In genomic region chr3:125052671-125053303, GRCh38 we compare ENCODE assay signal across 8 cellular contexts. TPM values are rescaled to one million over a fixed set of nuclear protein-coding genes. Genes with fewer than 3 reads are reported as not detected.
DNase-seq lines count a peak whose midpoint lies in the region; ATAC-seq, FAIRE-seq and TF ChIP-seq lines count a peak whose summit lies in the region.

No MANE protein-coding gene starts in this region.

- intact Hi-C loops in heart right ventricle (cut with DNase I), result loop anchor here in 9 of 10 donors (2.0 to 10.0 kb wide), 9 partner anchors 35 to 302 kb away; no protein-coding TSS in a partner anchor
- intact Hi-C loops in Right ventricle myocardium superior (cut with DNase I), result loop anchor here (10.0 kb wide), 1 partner anchor 48 kb away; no protein-coding TSS in a partner anchor

- no peaks in the 10 kb centered on the region for H3K9me3 ChIP-seq in heart right ventricle
- H3K9me3 ChIP-seq in WERI-Rb-1 (ENCODE audit: severe bottlenecking), result no peaks in the 10 kb centered on the region

- no peak for DNase-seq in heart right ventricle
- DNase-seq in Right ventricle myocardium superior, result no peak
- no peak for DNase-seq in WERI-Rb-1
- peak; percentile 47 for DNase-seq in glutamatergic neuron
- no peak for DNase-seq in stimulated activated naive B cell treated with anti-CD40 and anti-IgM and Interleukin-4, amounts not matched to agents 10 μg/mL and 1 μg/mL and 100 μg/mL, for 72 hours
- DNase-seq in frontal cortex (ENCODE audit: low spot score in 2 of 2), result no peak
- DNase-seq in stimulated activated CD4-positive, alpha-beta T cell treated with anti-CD3 and anti-CD28 coated beads, Interleukin-15, amount 100 ng/mL, for 24 hours, result no peak

- ATAC-seq in heart right ventricle, result peak in 4 of 8 donors; percentile 2 to 9 (median 7)
- no peak for ATAC-seq in Right ventricle myocardium superior (ENCODE audit: poor library complexity)
- no peak for ATAC-seq in stimulated activated naive B cell treated with anti-CD40 and anti-IgM and Interleukin-4, amounts not matched to agents 10 μg/mL and 1 μg/mL and 100 μg/mL, for 72 hours (replicated peaks)
- no peak for ATAC-seq in HG02798 (IDR thresholded peaks at IDR 0.05; ENCODE audit: poor library complexity, unreplicated experiment)

- H3K36me3 Mint-ChIP-seq in glutamatergic neuron (ENCODE audit: unreplicated experiment), result peaks cover 7% of the 10 kb centered on the region
- H3K36me3 Mint-ChIP-seq in stimulated activated naive B cell treated with anti-CD40 and anti-IgM and Interleukin-4, amounts not matched to agents 10 μg/mL and 1 μg/mL and 100 μg/mL, for 72 hours, result peaks cover 4 to 15% of the 10 kb centered on the region in 2 donors

- H3K27ac Mint-ChIP-seq in glutamatergic neuron (ENCODE audit: unreplicated experiment), result peak overlapping the region; percentile 93
- H3K27ac Mint-ChIP-seq in stimulated activated naive B cell treated with anti-CD40 and anti-IgM and Interleukin-4, amounts not matched to agents 10 μg/mL and 1 μg/mL and 100 μg/mL, for 72 hours, result peak overlapping the region; percentile 53

- 14 to 15% methylated on average over 6 of the region's 6 CpGs for WGBS in heart right ventricle, 2 donors

- peaks cover 6% of the 10 kb centered on the region for H3K27me3 Mint-ChIP-seq in glutamatergic neuron (ENCODE audit: unreplicated experiment)
- H3K27me3 Mint-ChIP-seq in stimulated activated naive B cell treated with anti-CD40 and anti-IgM and Interleukin-4, amounts not matched to agents 10 μg/mL and 1 μg/mL and 100 μg/mL, for 72 hours, result peaks cover 0 to 13% of the 10 kb centered on the region in 2 donors

- peak overlapping the region in 9 of 10 donors; percentile 27 to 96 (median 84) for H3K4me3 ChIP-seq in heart right ventricle
- peak overlapping the region; percentile 93 for H3K4me3 ChIP-seq in WERI-Rb-1 (ENCODE audit: low read depth, low read length)

- no peaks in the 10 kb centered on the region for H3K27me3 ChIP-seq in heart right ventricle
- no peaks in the 10 kb centered on the region for H3K27me3 ChIP-seq in WERI-Rb-1 (ENCODE audit: insufficient read depth, low read depth, severe bottlenecking)

- peak overlapping the region; percentile 95 for H3K4me3 Mint-ChIP-seq in glutamatergic neuron (ENCODE audit: unreplicated experiment)
- H3K4me3 Mint-ChIP-seq in stimulated activated naive B cell treated with anti-CD40 and anti-IgM and Interleukin-4, amounts not matched to agents 10 μg/mL and 1 μg/mL and 100 μg/mL, for 72 hours, result peak overlapping the region; percentile 52 to 80

- H3K36me3 ChIP-seq in heart right ventricle (peaks cover 0 to 35% (median 0%) of the 10 kb centered on the region in 9 donors), WERI-Rb-1 (peaks cover 59% of the 10 kb centered on the region)

- TF ChIP-seq CTCF in heart right ventricle (IDR thresholded peaks at IDR 0.05) (no peak), WERI-Rb-1 (IDR thresholded peaks at IDR 0.05; ENCODE audit: low read depth, low read length) (no peak), glutamatergic neuron (IDR thresholded peaks at IDR 0.05; ENCODE audit: partially characterized antibody, unreplicated experiment) (no peak)

- peaks cover 65% of the 10 kb centered on the region for H3K4me1 Mint-ChIP-seq in glutamatergic neuron (ENCODE audit: low read depth, unreplicated experiment)
- H3K4me1 Mint-ChIP-seq in stimulated activated naive B cell treated with anti-CD40 and anti-IgM and Interleukin-4, amounts not matched to agents 10 μg/mL and 1 μg/mL and 100 μg/mL, for 72 hours, result peaks cover 40 to 45% of the 10 kb centered on the region in 2 donors

- H3K27ac ChIP-seq in heart right ventricle (peak overlapping the region; percentile 75 to 99 (median 96)), WERI-Rb-1 (peak overlapping the region; percentile 89)

- H3K4me1 ChIP-seq in heart right ventricle, result peaks cover 46 to 87% (median 82%) of the 10 kb centered on the region in 9 donors

- no peak for FAIRE-seq in frontal cortex (lab: Jason Lieb, UNC)

- peaks cover 21% of the 10 kb centered on the region for H3K9me3 Mint-ChIP-seq in glutamatergic neuron (ENCODE audit: unreplicated experiment)
- no peaks in the 10 kb centered on the region for H3K9me3 Mint-ChIP-seq in stimulated activated naive B cell treated with anti-CD40 and anti-IgM and Interleukin-4, amounts not matched to agents 10 μg/mL and 1 μg/mL and 100 μg/mL, for 72 hours

RNA-seq across cellular contexts. Expression of gene HEG1, which starts 3.0 kb away (rescaled TPM):
- total RNA-seq in heart right ventricle (100 to 1,000 TPM in 7 of 10 donors, 10 to 100 TPM in 3; 79.0 to 186 (median 143) TPM), Right ventricle myocardium superior (91.1 TPM), glutamatergic neuron (ENCODE audit: unreplicated experiment) (32.7 TPM), frontal cortex (5.7 TPM)
- polyA plus RNA-seq in heart right ventricle, result 10 to 100 TPM; 12.2 to 25.4 TPM
